1 cellular context compared by ENCODE assay signal in the genomic region with DNA sequence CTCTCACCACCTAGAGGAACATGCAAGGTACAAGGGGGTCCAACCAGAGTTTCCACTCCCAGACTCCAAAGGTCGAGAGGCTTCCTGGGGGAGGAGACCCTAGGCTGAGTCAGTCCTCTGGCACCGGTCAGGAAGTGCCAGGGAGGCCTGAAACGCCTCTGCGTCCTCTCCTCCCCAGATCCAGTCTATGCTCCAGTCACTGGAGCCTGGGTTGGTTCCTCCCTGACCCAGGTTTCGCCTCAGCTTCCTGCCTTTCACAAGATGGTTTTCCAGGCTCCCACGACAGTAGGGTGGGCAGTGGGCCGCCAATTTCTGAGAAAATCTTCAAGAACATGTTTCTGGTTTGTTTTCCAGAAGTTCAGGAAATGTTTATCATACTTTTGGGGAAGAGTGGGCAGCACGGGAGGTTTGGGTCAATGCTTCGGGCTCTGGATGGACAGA.
TF ChIP-seq lines count a peak whose summit lies in the region.

No MANE protein-coding gene starts in this region.

TF ChIP-seq in H1, 55 proteins besides CTCF, POLR2A, EP300 and RAD21:
- no peak for TF ChIP-seq JUN (IDR thresholded peaks at IDR 0.05; ENCODE audit: low read depth, low read length)
- TF ChIP-seq SIX5 (IDR thresholded peaks at IDR 0.05; ENCODE audit: low read depth, low read length): no peak
- TF ChIP-seq SP1 (IDR thresholded peaks at IDR 0.05; ENCODE audit: low read depth, low read length): no peak
- TF ChIP-seq RFX5 (IDR thresholded peaks at IDR 0.05; ENCODE audit: borderline replicate concordance, low read depth, low read length): no peak
- TF ChIP-seq TEAD4 (IDR thresholded peaks at IDR 0.05; ENCODE audit: low read depth, low read length): no peak
- no peak for TF ChIP-seq TCF12 (IDR thresholded peaks at IDR 0.05; ENCODE audit: low read depth, low read length)
- TF ChIP-seq KDM5A (IDR thresholded peaks at IDR 0.05; ENCODE audit: low read length): no peak
- TF ChIP-seq SIN3A (conservative IDR thresholded peaks at IDR 0.05 in 1 of 2, IDR thresholded peaks at IDR 0.05 in 1 of 2; ENCODE audit: low read depth in 1 of 2, low read length in 2 of 2): no peak
- no peak for TF ChIP-seq EGR1 (IDR thresholded peaks at IDR 0.05; ENCODE audit: borderline replicate concordance, low read depth, low read length)
- no peak for TF ChIP-seq SP2 (IDR thresholded peaks at IDR 0.05; ENCODE audit: low read length)
- no peak for TF ChIP-seq EZH2 (IDR thresholded peaks at IDR 0.05; ENCODE audit: low read depth, low read length, severe bottlenecking)
